In the genomic region with DNA sequence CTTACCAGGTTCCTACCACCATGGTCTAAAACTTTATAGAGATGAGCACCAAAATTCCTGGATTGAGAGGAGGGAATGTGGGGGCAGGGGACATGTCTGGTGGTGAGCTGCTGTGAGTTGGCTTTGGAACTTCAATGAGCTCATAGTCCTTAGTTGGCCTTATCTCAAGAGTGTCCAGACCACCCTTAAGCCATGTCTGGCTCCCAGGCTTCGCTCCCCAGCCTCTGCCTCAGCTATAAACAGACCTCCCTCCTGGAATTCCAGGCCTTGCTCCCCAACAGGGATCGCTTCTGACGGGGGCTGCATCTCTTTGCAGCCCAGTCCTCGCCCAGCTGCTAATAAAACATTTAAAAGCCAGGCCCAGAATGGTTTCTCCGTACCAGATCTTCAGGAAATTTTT, we compare ENCODE assay signal across 15 cellular contexts. TPM values are rescaled to one million over a fixed set of nuclear protein-coding genes. Genes with fewer than 3 reads are reported as not detected.
DNase-seq lines count a peak whose midpoint lies in the region; ATAC-seq and TF ChIP-seq lines count a peak whose summit lies in the region.
"Had no signal": no experiment of that assay in that cellular context is flagged by ENCODE, and none has a peak within 500 bp of the region (broad histone marks: within the 10 kb centered on the region; RNA-seq: fewer than 3 reads in every experiment).

No MANE protein-coding gene starts in this region.

- H4K91ac ChIP-seq in mesenchymal stem cell (ENCODE audit: low read length), result no peak overlapping the region

- TF ChIP-seq CTCF in smooth muscle cell (IDR thresholded peaks at IDR 0.05; ENCODE audit: borderline replicate concordance, insufficient read depth, poor library complexity, severe bottlenecking), result no peak

- H4K8ac ChIP-seq in mesenchymal stem cell (ENCODE audit: low read length), result no peak overlapping the region

- no peaks in the 10 kb centered on the region for H3K79me2 ChIP-seq in smooth muscle cell (ENCODE audit: low read depth)

- H3K36me3 ChIP-seq in mesenchymal stem cell (ENCODE audit: control insufficient read depth in 1 of 2, insufficient read depth in 2 of 2, low read depth in 1 of 2, low read length in 2 of 2), result no peaks in the 10 kb centered on the region
- no peaks in the 10 kb centered on the region for H3K36me3 ChIP-seq in smooth muscle cell (ENCODE audit: low read depth)
- H3K36me3 ChIP-seq in MG63, result no peaks in the 10 kb centered on the region

- no peak overlapping the region for H3K23ac ChIP-seq in mesenchymal stem cell (ENCODE audit: low read length in 2 of 2)

- H3K4me2 ChIP-seq in mesenchymal stem cell (ENCODE audit: low read length, poor library complexity, severe bottlenecking) (no peak overlapping the region), smooth muscle cell (peak overlapping the region; percentile 49)
- H3K4me2 ChIP-seq: A549 had no signal

- H3K27ac ChIP-seq in mesenchymal stem cell (ENCODE audit: low read length, poor library complexity, severe bottlenecking) (no peak overlapping the region), smooth muscle cell (ENCODE audit: low read depth) (peak overlapping the region; percentile 86)
- H3K27ac ChIP-seq: A549 had no signal

- H2BK5ac ChIP-seq in mesenchymal stem cell (ENCODE audit: low read depth, low read length, poor library complexity, severe bottlenecking), result no peak overlapping the region

- H3F3A ChIP-seq in smooth muscle cell (ENCODE audit: low read depth), result no peaks in the 10 kb centered on the region

- H3K18ac ChIP-seq in mesenchymal stem cell (ENCODE audit: low read depth in 1 of 2, low read length in 2 of 2), result no peak overlapping the region

- whole genome bisulfite sequencing in mesenchymal stem cell, result 29% methylated on average over 5 of the region's 5 CpGs
- 16% methylated on average over 5 of the region's 5 CpGs for WGBS in smooth muscle cell (ENCODE audit: low lambda C conversion rate)

- H3K9me3 ChIP-seq in mesenchymal stem cell (ENCODE audit: control insufficient read depth, low read length), result no peaks in the 10 kb centered on the region
- H3K9me3 ChIP-seq in smooth muscle cell (replicated peaks; ENCODE audit: low read depth), result no peaks in the 10 kb centered on the region
- no peaks in the 10 kb centered on the region; the same call in 1 of the 2 replicates for H3K9me3 ChIP-seq in MG63
- H3K9me3 ChIP-seq: A549, Caco-2 had no signal

- H3K4ac ChIP-seq in mesenchymal stem cell (ENCODE audit: low read depth in 1 of 2, low read length in 2 of 2), result no peak overlapping the region

- H3K4me3 ChIP-seq in mesenchymal stem cell (ENCODE audit: insufficient read depth in 1 of 2, low read depth in 1 of 2, low read length in 2 of 2), result no peak overlapping the region
- H3K4me3 ChIP-seq in smooth muscle cell, result no peak overlapping the region
- no peak overlapping the region for H3K4me3 ChIP-seq in MG63
- H3K4me3 ChIP-seq: A549 had no signal

- peaks cover 14% of the 10 kb centered on the region for H3K4me1 ChIP-seq in mesenchymal stem cell (ENCODE audit: control insufficient read depth, insufficient read depth, low read depth, low read length)
- no peaks in the 10 kb centered on the region for H3K4me1 ChIP-seq in smooth muscle cell (ENCODE audit: low read depth)
- H3K4me1 ChIP-seq: A549, Caco-2 had no signal

- ATAC-seq in SK-N-SH treated with all-trans-retinoic acid at 6 μM for 48 hours (no peak), GM18909 (IDR thresholded peaks at IDR 0.05; ENCODE audit: poor library complexity, unreplicated experiment) (no peak)
- ATAC-seq: A549 had no signal

- no peak overlapping the region for H3K14ac ChIP-seq in mesenchymal stem cell (ENCODE audit: low read length in 2 of 2)

- H3K27me3 ChIP-seq in mesenchymal stem cell (ENCODE audit: control insufficient read depth in 1 of 2, insufficient read depth in 1 of 2, low read length in 2 of 2) (peaks cover 19 to 35% of the 10 kb centered on the region in 2 experiments), smooth muscle cell (ENCODE audit: low read depth) (no peaks in the 10 kb centered on the region), MG63 (peaks cover 6% of the 10 kb centered on the region)

- no peaks in the 10 kb centered on the region for H3K79me1 ChIP-seq in mesenchymal stem cell (replicated peaks; ENCODE audit: low read length, poor library complexity, severe bottlenecking)

- H2AFZ ChIP-seq in mesenchymal stem cell (ENCODE audit: low read depth, low read length), result no peak overlapping the region
- H2AFZ ChIP-seq in smooth muscle cell (ENCODE audit: low read depth), result no peak overlapping the region

- DNase-seq in ELF-1 (ENCODE audit: low read depth, low spot score) (peak; percentile 91), mesenchymal stem cell (peak; percentile 77), smooth muscle cell (lab: John Stamatoyannopoulos, UW; ENCODE audit: unreplicated experiment) (no peak), ecto neural progenitor cell (ENCODE audit: low spot score) (no peak), MG63 (no peak)
- DNase-seq: Caco-2; CD8-positive, alpha-beta memory T cell; DND-41; GF-D8; HCEC 1CT; HFFc6; IMR-90 had no signal

- H2BK12ac ChIP-seq in mesenchymal stem cell (ENCODE audit: low read length in 2 of 2), result no peak overlapping the region

- no peaks in the 10 kb centered on the region for H4K20me1 ChIP-seq in smooth muscle cell (ENCODE audit: low read depth)

- H2BK15ac ChIP-seq in mesenchymal stem cell (ENCODE audit: low read depth, poor library complexity, severe bottlenecking), result no peak overlapping the region

- no peak overlapping the region for H2BK120ac ChIP-seq in mesenchymal stem cell (ENCODE audit: low read depth, low read length)

- no peak overlapping the region for H2AK5ac ChIP-seq in mesenchymal stem cell (ENCODE audit: low read length, severe bottlenecking)

- H3K9ac ChIP-seq in mesenchymal stem cell (ENCODE audit: low read length) (no peak overlapping the region), smooth muscle cell (ENCODE audit: low read depth) (peak overlapping the region; percentile 51)

TF ChIP-seq in SK-N-SH treated with all-trans-retinoic acid at 6 μM for 48 hours, 23 proteins besides CTCF, POLR2A, EP300 and RAD21:
- 0 out of 2 replicates have a peak, but pooled peaks have one; percentile 12 for TF ChIP-seq TCF4 (CRISPR knock-in tag; IDR thresholded peaks at IDR 0.05; ENCODE audit: borderline replicate concordance)
- no peak for TF ChIP-seq ARNTL (CRISPR knock-in tag; IDR thresholded peaks at IDR 0.05; ENCODE audit: borderline replicate concordance, low read depth)

RNA-seq across cellular contexts. Expression of gene ATF3, which starts 19.5 kb away (rescaled TPM):
- 11.5 TPM for polyA plus RNA-seq in mesenchymal stem cell (2013, experiment 1 of 2)
- 9.7 TPM for polyA plus RNA-seq in mesenchymal stem cell (2013, experiment 2 of 2)
- total RNA-seq in smooth muscle cell, result 229 and 231 TPM in 2 replicates
- polyA plus RNA-seq in smooth muscle cell, result 152 and 268 TPM in 2 replicates
- total RNA-seq in MG63 (2014; rRNA removed; shearing (Covaris generic); ENCODE audit: low replicate concordance), result 0.99 and 7.4 TPM in 2 replicates
- polyA plus RNA-seq: CD8-positive, alpha-beta memory T cell had no signal

Comparison
In these comparisons a context has a peak if more than half of its experiments do, and no peak if none do; other contexts are left out.
1. DNase-seq: peak in ELF-1 (single experiment) and mesenchymal stem cell (single experiment); none in smooth muscle cell (single experiment), ecto neural progenitor cell (single experiment) and MG63 (single experiment).
2. RNA of gene ATF3, which starts 19.5 kb away (total RNA-seq): 229 to 231 TPM in smooth muscle cell; 0.99 to 7.4 TPM in MG63; every median in the first group is over 10 times any median in the second.